28 cellular contexts compared by ENCODE assay signal in genomic region chr18:11468120-11468519, GRCh38.
"Had no signal": no experiment of that assay in that cellular context is flagged by ENCODE, and none has a peak within 500 bp of the region (broad histone marks: within the 10 kb centered on the region; RNA-seq: fewer than 3 reads in every experiment).

No MANE protein-coding gene starts in this region.

- H3K36me3 ChIP-seq: colonic mucosa, esophagus squamous epithelium, gastrocnemius medialis, heart left ventricle, left lung, lower lobe of right lung had no signal

- H3K4me2 ChIP-seq: hepatocyte had no signal

- H3K27ac ChIP-seq: colonic mucosa, epithelial cell of prostate, esophagus squamous epithelium, gastrocnemius medialis, heart left ventricle, hepatocyte, left lung, lower lobe of right lung had no signal

- H3K9me3 ChIP-seq: colonic mucosa, esophagus squamous epithelium, gastrocnemius medialis, left lung, lower lobe of right lung had no signal

- H3K27me3 Mint-ChIP-seq: dendritic cell treated with granulocyte-macrophage colony-stimulating factor and Interleukin-4, amounts not matched to agents 40 ng/mL and 50 ng/mL, for 4 days had no signal

- H3K27me3 ChIP-seq: colonic mucosa, esophagus squamous epithelium, gastrocnemius medialis, hepatocyte, left lung had no signal

- H2AFZ ChIP-seq: hepatocyte had no signal

- H3K79me2 ChIP-seq: hepatocyte had no signal

- H3K4me3 ChIP-seq: colonic mucosa, esophagus squamous epithelium, gastrocnemius medialis, heart left ventricle, hepatocyte, left lung, lower lobe of right lung, mucosa of descending colon had no signal

- DNase-seq: colonic mucosa; cortex of kidney; effector CD8-positive, alpha-beta T cell; effector memory CD8-positive, alpha-beta T cell; endodermal cell; erythroblast; esophagus squamous epithelium; foreskin fibroblast; foreskin melanocyte; gastrocnemius medialis; heart left ventricle; hypothalamus; immature natural killer cell; islet precursor cell; kidney; kidney glomerular epithelial cell; left colon; left lung; left ventricle myocardium superior; lower lobe of right lung; mesenchymal stem cell; mucosa of descending colon had no signal

- H3K4me1 Mint-ChIP-seq: endodermal cell, immature natural killer cell had no signal

- H3K4me3 Mint-ChIP-seq: dendritic cell treated with granulocyte-macrophage colony-stimulating factor and Interleukin-4, amounts not matched to agents 40 ng/mL and 50 ng/mL, for 4 days; effector memory CD8-positive, alpha-beta T cell; endodermal cell; immature natural killer cell; mesothelial cell of epicardium had no signal

- ATAC-seq: effector memory CD8-positive, alpha-beta T cell; esophagus mucosa; gastrocnemius medialis; heart left ventricle; left colon; left lung; left ventricle myocardium superior; lower lobe of right lung; mucosa of descending colon had no signal

- H3K36me3 Mint-ChIP-seq: mesothelial cell of epicardium had no signal

- H3K27ac Mint-ChIP-seq: dendritic cell treated with granulocyte-macrophage colony-stimulating factor and Interleukin-4, amounts not matched to agents 40 ng/mL and 50 ng/mL, for 4 days; effector memory CD8-positive, alpha-beta T cell; endodermal cell; immature natural killer cell; mesothelial cell of epicardium had no signal

- H3K4me1 ChIP-seq: colonic mucosa, esophagus squamous epithelium, gastrocnemius medialis, heart left ventricle, left lung, lower lobe of right lung had no signal

- H3K9me3 Mint-ChIP-seq: dendritic cell treated with granulocyte-macrophage colony-stimulating factor and Interleukin-4, amounts not matched to agents 40 ng/mL and 50 ng/mL, for 4 days; effector memory CD8-positive, alpha-beta T cell; endodermal cell; mesothelial cell of epicardium had no signal

- FAIRE-seq: endometrium, kidney had no signal
